1 cellular context compared by ENCODE assay signal in the genomic region with DNA sequence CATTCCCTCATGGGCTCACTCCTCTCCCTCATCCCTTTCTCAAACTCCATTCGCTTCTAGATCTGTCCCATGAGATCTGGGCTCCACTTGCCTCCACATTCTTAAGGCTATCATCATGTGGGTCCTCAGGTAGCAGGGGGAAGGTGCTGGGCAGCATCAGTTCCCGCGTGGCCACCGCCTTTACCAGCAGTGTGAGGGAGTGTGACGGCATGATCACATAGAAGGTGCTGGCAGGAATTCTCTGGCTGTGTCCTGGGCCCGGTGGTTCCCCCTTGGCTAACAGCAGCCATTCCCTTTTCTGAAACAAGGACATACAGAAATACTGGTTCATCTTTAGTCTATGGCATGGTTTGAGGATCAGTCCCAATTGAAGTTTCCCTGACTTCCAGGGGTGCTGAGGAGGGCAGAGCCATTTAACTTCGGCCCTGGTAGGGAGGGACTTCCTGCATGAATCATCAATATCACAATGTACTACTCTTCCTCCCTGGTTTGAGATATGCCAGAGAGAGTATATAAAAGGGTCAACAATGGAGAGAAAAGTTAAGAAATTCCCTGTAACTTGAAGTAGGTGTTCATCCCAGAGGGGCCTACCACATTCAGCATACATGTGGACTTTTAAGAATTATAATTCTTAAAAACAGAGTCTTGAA.
TF ChIP-seq lines count a peak whose summit lies in the region.

No MANE protein-coding gene starts in this region.

TF ChIP-seq in H1, 55 proteins besides CTCF, POLR2A, EP300 and RAD21:
- TF ChIP-seq KDM1A (IDR thresholded peaks at IDR 0.05; ENCODE audit: borderline replicate concordance, low read length) (no peak), NRF1 (IDR thresholded peaks at IDR 0.05; ENCODE audit: low read depth, low read length) (no peak), HDAC2 (IDR thresholded peaks at IDR 0.05; ENCODE audit: borderline replicate concordance in 1 of 2, low read depth in 2 of 2, low read length in 2 of 2) (no peak), HDAC6 (IDR thresholded peaks at IDR 0.05; ENCODE audit: low read depth, low read length) (no peak), SP4 (IDR thresholded peaks at IDR 0.05; ENCODE audit: low read length) (no peak), CHD2 (IDR thresholded peaks at IDR 0.05; ENCODE audit: low read length) (no peak), RBBP5 (IDR thresholded peaks at IDR 0.05; ENCODE audit: borderline replicate concordance, low read depth, low read length) (no peak), JUN (IDR thresholded peaks at IDR 0.05; ENCODE audit: low read depth, low read length) (no peak), ASH2L (IDR thresholded peaks at IDR 0.05; ENCODE audit: low read length) (no peak), CBX8 (IDR thresholded peaks at IDR 0.05; ENCODE audit: borderline replicate concordance, low read depth, low read length) (no peak), JUND (IDR thresholded peaks at IDR 0.05; ENCODE audit: low read length) (no peak), SIN3A (conservative IDR thresholded peaks at IDR 0.05 in 1 of 2, IDR thresholded peaks at IDR 0.05 in 1 of 2; ENCODE audit: low read depth in 1 of 2, low read length in 2 of 2) (no peak), CBX5 (IDR thresholded peaks at IDR 0.05; ENCODE audit: low read depth, low read length) (no peak), FOSL1 (IDR thresholded peaks at IDR 0.05; ENCODE audit: insufficient read depth, low read depth, low read length) (no peak)
- TF ChIP-seq, protein P1, sequence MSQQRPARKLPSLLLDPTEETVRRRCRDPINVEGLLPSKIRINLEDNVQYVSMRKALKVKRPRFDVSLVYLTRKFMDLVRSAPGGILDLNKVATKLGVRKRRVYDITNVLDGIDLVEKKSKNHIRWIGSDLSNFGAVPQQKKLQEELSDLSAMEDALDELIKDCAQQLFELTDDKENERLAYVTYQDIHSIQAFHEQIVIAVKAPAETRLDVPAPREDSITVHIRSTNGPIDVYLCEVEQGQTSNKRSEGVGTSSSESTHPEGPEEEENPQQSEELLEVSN (IDR thresholded peaks at IDR 0.05), result no peak
